28 cellular contexts compared by ENCODE assay signal in genomic region chr2:23677836-23678235, GRCh38.
"Had no signal": no experiment of that assay in that cellular context is flagged by ENCODE, and none has a peak within 500 bp of the region (broad histone marks: within the 10 kb centered on the region; RNA-seq: fewer than 3 reads in every experiment).

No MANE protein-coding gene starts in this region.

- H3K36me3 ChIP-seq: stomach, suprapubic skin, thoracic aorta, thyroid gland, tibial artery, transverse colon, upper lobe of left lung, upper lobe of right lung, uterus, vagina had no signal

- H3K9me3 Mint-ChIP-seq: stimulated activated naive CD8-positive, alpha-beta T cell treated with anti-CD3 and anti-CD28 coated beads, Interleukin-15, Interleukin-2, amounts not matched to agents 100 ng/mL and 50 ng/mL, for 24 hours; type B pancreatic cell had no signal

- H3K36me3 Mint-ChIP-seq: stimulated activated effector memory CD8-positive, alpha-beta T cell treated with anti-CD3 and anti-CD28 coated beads, Interleukin-12 subunit alpha, Interleukin-12 subunit beta, amount 100 ng/mL, for 72 hours; stimulated activated naive B cell treated with anti-CD40 and anti-IgM and Interleukin-4, amounts not matched to agents 10 μg/mL and 1 μg/mL and 100 μg/mL, for 72 hours had no signal

- H3K4me3 ChIP-seq: stomach, suprapubic skin, testis, thoracic aorta, thyroid gland, tibial artery, tibial nerve, transverse colon, upper lobe of left lung, upper lobe of right lung, uterus, vagina had no signal

- H3K27ac ChIP-seq: stomach, suprapubic skin, testis, thoracic aorta, thyroid gland, tibial artery, tibial nerve, transverse colon, upper lobe of left lung, upper lobe of right lung, uterus, vagina had no signal

- H3K9me3 ChIP-seq: suprapubic skin, testis, thoracic aorta, thyroid gland, tibial artery, transverse colon, upper lobe of left lung, upper lobe of right lung, uterus, vagina had no signal

- H3K27me3 Mint-ChIP-seq: stimulated activated naive CD8-positive, alpha-beta T cell treated with anti-CD3 and anti-CD28 coated beads, Interleukin-15, amount 100 ng/mL, for 72 hours; type B pancreatic cell had no signal

- DNase-seq: stimulated activated CD4-positive, alpha-beta T cell treated with anti-CD3 and anti-CD28 coated beads, Interleukin-2, amount 100 ng/mL, for 48 hours; stimulated activated CD4-positive, alpha-beta T cell treated with anti-CD3 and anti-CD28 coated beads, Interleukin-4, amount 100 ng/mL, for 1 hour; stimulated activated CD4-positive, alpha-beta T cell treated with anti-CD3 and anti-CD28 coated beads, Interleukin-4, amount 100 ng/mL, for 24 hours; stimulated activated CD4-positive, alpha-beta T cell treated with anti-CD3 and anti-CD28 coated beads, Interleukin-4, amount 100 ng/mL, for 4 hours; stimulated activated CD8-positive, alpha-beta memory T cell treated with anti-CD3 and anti-CD28 coated beads, Interleukin-4, amount 100 ng/mL, for 48 hours; stimulated activated naive B cell treated with anti-CD40 and anti-IgM and Interleukin-4, amounts not matched to agents 10 μg/mL and 1 μg/mL and 100 μg/mL, for 72 hours; stimulated activated naive CD4-positive, alpha-beta T cell; stimulated activated naive CD4-positive, alpha-beta T cell treated with Interleukin-2 at 50 U/mL for 16 hours; stimulated activated naive CD8-positive, alpha-beta T cell treated with anti-CD3 and anti-CD28 coated beads, Interleukin-15, amount 100 ng/mL, for 72 hours; stimulated activated naive CD8-positive, alpha-beta T cell treated with anti-CD3 and anti-CD28 coated beads, Interleukin-15, Interleukin-2, amounts not matched to agents 100 U/mL and 50 U/mL, for 24 hours; stomach; substantia nigra; testis; thyroid gland; tibial artery; transverse colon; trophoblast cell; upper lobe of left lung; upper lobe of right lung; uterus had no signal

- H3K4me3 Mint-ChIP-seq: stimulated activated effector memory CD8-positive, alpha-beta T cell treated with anti-CD3 and anti-CD28 coated beads, Interleukin-12 subunit alpha, Interleukin-12 subunit beta, amount 100 ng/mL, for 72 hours; stimulated activated memory B cell treated with anti-CD40 and anti-IgM and Interleukin-4, amounts not matched to agents 10 μg/mL and 1 μg/mL and 100 μg/mL, for 72 hours; stimulated activated naive B cell treated with anti-CD40 and anti-IgM and Interleukin-4, amounts not matched to agents 10 μg/mL and 1 μg/mL and 100 μg/mL, for 72 hours; stimulated activated naive CD8-positive, alpha-beta T cell treated with anti-CD3 and anti-CD28 coated beads, Interleukin-15, amount 100 ng/mL, for 72 hours; stimulated activated naive CD8-positive, alpha-beta T cell treated with anti-CD3 and anti-CD28 coated beads, Interleukin-15, Interleukin-2, amounts not matched to agents 100 ng/mL and 50 ng/mL, for 24 hours; type B pancreatic cell had no signal

- H3K27ac Mint-ChIP-seq: stimulated activated effector memory CD8-positive, alpha-beta T cell treated with anti-CD3 and anti-CD28 coated beads, Interleukin-12 subunit alpha, Interleukin-12 subunit beta, amount 100 ng/mL, for 72 hours; stimulated activated memory B cell treated with anti-CD40 and anti-IgM and Interleukin-4, amounts not matched to agents 10 μg/mL and 1 μg/mL and 100 μg/mL, for 72 hours; stimulated activated naive B cell treated with anti-CD40 and anti-IgM and Interleukin-4, amounts not matched to agents 10 μg/mL and 1 μg/mL and 100 μg/mL, for 72 hours; stimulated activated naive CD8-positive, alpha-beta T cell treated with anti-CD3 and anti-CD28 coated beads, Interleukin-15, amount 100 ng/mL, for 72 hours; stimulated activated naive CD8-positive, alpha-beta T cell treated with anti-CD3 and anti-CD28 coated beads, Interleukin-15, Interleukin-2, amounts not matched to agents 100 ng/mL and 50 ng/mL, for 24 hours; type B pancreatic cell had no signal

- H3K4me1 ChIP-seq: stomach, suprapubic skin, thyroid gland, tibial artery, transverse colon, upper lobe of left lung, upper lobe of right lung, uterus, vagina had no signal

- H3K4me1 Mint-ChIP-seq: stimulated activated memory B cell treated with anti-CD40 and anti-IgM and Interleukin-4, amounts not matched to agents 10 μg/mL and 1 μg/mL and 100 μg/mL, for 72 hours; stimulated activated naive B cell treated with anti-CD40 and anti-IgM and Interleukin-4, amounts not matched to agents 10 μg/mL and 1 μg/mL and 100 μg/mL, for 72 hours had no signal

- H3K27me3 ChIP-seq: stomach, suprapubic skin, testis, thyroid gland, tibial artery, tibial nerve, transverse colon, upper lobe of left lung, upper lobe of right lung, uterus, vagina had no signal
